ENCODE assay signal across 15 cellular contexts in the genomic region with DNA sequence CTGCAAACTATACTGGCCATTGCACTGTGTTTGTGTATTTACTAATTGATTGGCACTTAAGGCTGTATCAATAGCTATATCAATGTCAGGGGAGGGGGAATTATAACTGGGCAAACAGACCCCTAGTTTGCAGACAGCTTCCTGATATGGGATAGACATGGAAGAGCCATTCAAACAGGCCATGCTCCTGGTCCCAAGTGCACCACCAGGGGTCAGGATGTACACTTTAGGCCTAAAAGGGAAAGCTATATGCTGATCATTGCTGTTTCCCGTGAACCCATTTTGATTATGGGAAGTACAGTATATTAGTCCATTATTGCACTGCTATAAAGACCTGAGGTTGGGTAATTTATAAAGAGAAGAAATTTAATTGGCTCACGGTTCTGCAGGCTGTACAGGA.
A peak's percentile ranks its signal among the peaks of the same experiment; 100 is the strongest.
DNase-seq lines count a peak whose midpoint lies in the region; ATAC-seq and TF ChIP-seq lines count a peak whose summit lies in the region.
"Had no signal": no experiment of that assay in that cellular context is flagged by ENCODE, and none has a peak within 500 bp of the region (broad histone marks: within the 10 kb centered on the region; RNA-seq: fewer than 3 reads in every experiment).

No MANE protein-coding gene starts in this region.

- H3K9me3 ChIP-seq in Karpas-422 (ENCODE audit: low read length) (no peaks in the 10 kb centered on the region), trophoblast cell (ENCODE audit: insufficient read depth, low read depth, low read length) (no peaks in the 10 kb centered on the region)
- H3K9me3 ChIP-seq: A549 had no signal

- H2BK5ac ChIP-seq in trophoblast cell (ENCODE audit: low read depth, low read length, poor library complexity) = no peak overlapping the region

- H3K9ac ChIP-seq in Karpas-422 (ENCODE audit: low read length) (no peak overlapping the region), trophoblast cell (ENCODE audit: low read length) (no peak overlapping the region)

- no peak overlapping the region for H3K14ac ChIP-seq in trophoblast cell (ENCODE audit: low read length)

- in situ Hi-C loops in brain microvascular endothelial cell (cut with HindIII; ENCODE audit: low pct_ligation_motif_present, low sequenced_read_pairs) = no loop called here

- WGBS in trophoblast cell (ENCODE audit: extremely low coverage, insufficient coverage, insufficient read length) = no CpG with 5 or more reads among the region's 2 CpGs

- H3K9me2 ChIP-seq in Karpas-422 (replicated peaks; ENCODE audit: insufficient read depth, low read length) = no peaks in the 10 kb centered on the region

- no peak overlapping the region for H3K18ac ChIP-seq in trophoblast cell (ENCODE audit: low read length)

- no peak overlapping the region for H3K23ac ChIP-seq in trophoblast cell (ENCODE audit: low read length)

- no peak overlapping the region for H2BK12ac ChIP-seq in trophoblast cell (ENCODE audit: low read length)

- DNase-seq in NCI-H146 (lab: John Stamatoyannopoulos, UW) = peak; percentile 11
- no peak for DNase-seq in NCI-H146 treated with DMSO at 0.1 percent for 48 hours (lab: John Stamatoyannopoulos, UW; ENCODE audit: unreplicated experiment)
- DNase-seq in Karpas-422 = peak; percentile 32
- DNase-seq in brain microvascular endothelial cell = no peak
- DNase-seq in trophoblast cell = peak; percentile 46 to 74
- no peak for DNase-seq in NCI-H1048 (lab: John Stamatoyannopoulos, UW)
- DNase-seq in iPS-NIHi11 (ENCODE audit: low spot score) = no peak
- DNase-seq: activated CD4-positive, alpha-beta T cell treated with anti-CD3 and anti-CD28 coated beads for 1 hour; Calu3; left ventricle myocardium superior; stimulated activated naive CD8-positive, alpha-beta T cell treated with anti-CD3 and anti-CD28 coated beads, Interleukin-15, amount 100 ng/mL, for 72 hours; T-cell had no signal

- H4K12ac ChIP-seq in trophoblast cell (ENCODE audit: low read depth, low read length) = no peak overlapping the region

- H3K36me3 ChIP-seq in Karpas-422 (ENCODE audit: insufficient read depth, low read length) = no peaks in the 10 kb centered on the region
- H3K36me3 ChIP-seq in brain microvascular endothelial cell (replicated peaks) = no peaks in the 10 kb centered on the region
- no peaks in the 10 kb centered on the region for H3K36me3 ChIP-seq in trophoblast cell (ENCODE audit: control insufficient read depth in 1 of 2, insufficient read depth in 2 of 2, low read length in 2 of 2)

- H3K79me2 ChIP-seq in Karpas-422 (ENCODE audit: low read length) (no peaks in the 10 kb centered on the region), trophoblast cell (ENCODE audit: control insufficient read depth, insufficient read depth, low read length, poor library complexity) (no peaks in the 10 kb centered on the region)

- no peak overlapping the region for H4K8ac ChIP-seq in trophoblast cell (ENCODE audit: low read depth, low read length)

- no peak overlapping the region for H3K4ac ChIP-seq in trophoblast cell (ENCODE audit: low read depth, low read length)

- no peak overlapping the region for H2AFZ ChIP-seq in Karpas-422 (ENCODE audit: low read length)
- H2AFZ ChIP-seq in trophoblast cell (ENCODE audit: insufficient read depth, low read length, poor library complexity) = no peak overlapping the region

- peak; percentile 37 for TF ChIP-seq CTCF in brain microvascular endothelial cell (IDR thresholded peaks at IDR 0.05; ENCODE audit: low read depth, low read length, missing control alignments)

- no peaks in the 10 kb centered on the region for H4K20me1 ChIP-seq in Karpas-422 (ENCODE audit: insufficient read depth, low read depth, low read length)

- H3K79me1 ChIP-seq in trophoblast cell (ENCODE audit: low read length) = no peaks in the 10 kb centered on the region

- H2AK5ac ChIP-seq in trophoblast cell (ENCODE audit: low read length) = no peak overlapping the region

- ATAC-seq in GM21360 (IDR thresholded peaks at IDR 0.05; ENCODE audit: unreplicated experiment) = no peak
- ATAC-seq: left ventricle myocardium superior; sciatic nerve; stimulated activated naive CD8-positive, alpha-beta T cell treated with anti-CD3 and anti-CD28 coated beads, Interleukin-15, amount 100 ng/mL, for 72 hours; T-cell had no signal

- H4K91ac ChIP-seq in trophoblast cell (ENCODE audit: low read depth, low read length) = no peak overlapping the region

- H3K4me1 ChIP-seq in Karpas-422 (ENCODE audit: low read length) (no peaks in the 10 kb centered on the region), trophoblast cell (ENCODE audit: control insufficient read depth in 1 of 2, insufficient read depth in 2 of 2, low read length in 2 of 2) (no peaks in the 10 kb centered on the region)
- H3K4me1 ChIP-seq: A549 had no signal

- H2BK120ac ChIP-seq in trophoblast cell (ENCODE audit: insufficient read depth, low read length, poor library complexity) = no peak overlapping the region

- no peak overlapping the region for H3K4me3 ChIP-seq in Karpas-422 (ENCODE audit: low read length)
- no peak overlapping the region for H3K4me3 ChIP-seq in brain microvascular endothelial cell (ENCODE audit: low read depth, low read length)
- H3K4me3 ChIP-seq in trophoblast cell (ENCODE audit: low read depth, low read length) = no peak overlapping the region
- H3K4me3 ChIP-seq: A549 had no signal

- H3K27ac ChIP-seq in Karpas-422 (ENCODE audit: low read length) (no peak overlapping the region), brain microvascular endothelial cell (no peak overlapping the region), trophoblast cell (ENCODE audit: low read depth, low read length) (no peak overlapping the region)
- H3K27ac ChIP-seq: A549 had no signal

- no peaks in the 10 kb centered on the region for H3K27me3 ChIP-seq in Karpas-422 (ENCODE audit: low read length)
- H3K27me3 ChIP-seq in brain microvascular endothelial cell (replicated peaks) = no peaks in the 10 kb centered on the region
- H3K27me3 ChIP-seq in trophoblast cell (ENCODE audit: insufficient read depth, low read length) = no peaks in the 10 kb centered on the region

- no peak overlapping the region for H3K4me2 ChIP-seq in Karpas-422 (ENCODE audit: low read depth, low read length, poor library complexity, severe bottlenecking)
- no peak overlapping the region for H3K4me2 ChIP-seq in trophoblast cell (ENCODE audit: low read length)
- H3K4me2 ChIP-seq: A549 had no signal

Comparison
In these comparisons a context has a peak if more than half of its experiments do, and no peak if none do; other contexts are left out.
1. DNase-seq: peak in NCI-H146 (single experiment), Karpas-422 (single experiment) and trophoblast cell (2 of 2); none in NCI-H146 treated with DMSO at 0.1 percent for 48 hours (single experiment), brain microvascular endothelial cell (single experiment), NCI-H1048 (single experiment) and iPS-NIHi11 (single experiment).